19 cellular contexts compared by ENCODE assay signal in the genomic region with DNA sequence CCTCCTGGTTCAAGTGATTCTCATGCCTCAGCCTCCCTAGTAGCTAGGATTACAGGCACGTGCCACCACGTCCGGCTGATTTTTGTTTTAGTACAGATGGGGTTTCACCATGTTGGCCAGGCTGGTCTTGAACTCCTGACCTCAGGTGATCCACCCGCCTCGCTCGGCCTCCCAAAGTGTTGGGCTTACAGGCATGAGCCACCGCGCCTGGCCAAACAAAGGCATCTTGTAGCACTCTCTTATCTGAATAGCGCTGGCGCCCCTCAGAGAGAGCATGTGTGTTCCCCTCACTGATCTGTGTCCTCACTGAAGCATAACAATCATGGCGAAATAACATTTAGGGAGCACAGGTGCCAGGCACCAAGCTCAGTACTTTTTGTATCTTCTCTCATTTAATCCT. TPM values are rescaled to one million over a fixed set of nuclear protein-coding genes. Genes with fewer than 3 reads are reported as not detected.
DNase-seq lines count a peak whose midpoint lies in the region; ATAC-seq and TF ChIP-seq lines count a peak whose summit lies in the region.
"Had no signal": no experiment of that assay in that cellular context is flagged by ENCODE, and none has a peak within 500 bp of the region (broad histone marks: within the 10 kb centered on the region; RNA-seq: fewer than 3 reads in every experiment).

No MANE protein-coding gene starts in this region.

- H3K36me3 ChIP-seq in gastroesophageal sphincter (no peaks in the 10 kb centered on the region), thyroid gland (no peaks in the 10 kb centered on the region)

- no peak overlapping the region for H3K4me3 ChIP-seq in gastroesophageal sphincter
- no peak overlapping the region for H3K4me3 ChIP-seq in thyroid gland (replicated peaks in 1 of 3)
- H3K4me3 ChIP-seq: A549, SK-N-MC had no signal

- no peak for ATAC-seq in Right ventricle myocardium inferior
- ATAC-seq in left cardiac atrium = no peak
- ATAC-seq in gastroesophageal sphincter = no peak
- ATAC-seq: A549 had no signal

- TF ChIP-seq CTCF in VCaP (conservative IDR thresholded peaks at IDR 0.05) = no peak
- no peak for TF ChIP-seq CTCF in gastroesophageal sphincter (IDR thresholded peaks at IDR 0.05)
- TF ChIP-seq CTCF in thyroid gland (IDR thresholded peaks at IDR 0.05) = no peak

- TF ChIP-seq POLR2A in gastroesophageal sphincter (IDR thresholded peaks at IDR 0.05) (no peak), thyroid gland (IDR thresholded peaks at IDR 0.05) (no peak)

- WGBS in gastroesophageal sphincter (ENCODE audit: low coverage in 1 of 2), 2 donors = 97 to 100% methylated on average over 3 to 9 of the region's 11 CpGs
- WGBS in thyroid gland, 2 donors = 89 to 94% methylated on average over 11 of the region's 11 CpGs

- peak; percentile 60 for DNase-seq in Right ventricle myocardium inferior (ENCODE audit: missing footprints)
- no peak for DNase-seq in left cardiac atrium
- DNase-seq in thyroid gland = peak; percentile 29 to 34
- DNase-seq in DMS153 treated with DMSO at 0.1 percent for 48 hours (lab: John Stamatoyannopoulos, UW; ENCODE audit: unreplicated experiment) = no peak
- no peak for DNase-seq in activated effector memory CD4-positive, alpha-beta T cell treated with anti-CD3 and anti-CD28 coated beads, Interleukin-2, amount 50 U/mL, for 16 hours
- no peak for DNase-seq in MV-4-11 (lab: John Stamatoyannopoulos, UW)
- DNase-seq: DMS79 treated with DMSO at 0.1 percent for 48 hours; IMR-90; NCI-H1436 treated with DMSO at 0.1 percent for 48 hours; NCI-H2029 treated with DMSO at 0.1 percent for 48 hours; NCI-H510A; NCI-H748 treated with DMSO at 0.1 percent for 48 hours; NK-92 treated with Interleukin-12 subunit alpha and Interleukin-12 subunit beta, amount 100 ng/mL, for 24 hours; Right ventricle myocardium superior had no signal

- intact Hi-C loops in Right ventricle myocardium inferior (cut with DNase I) = no loop called here
- intact Hi-C loops in left cardiac atrium (cut with DNase I) = no loop called here
- intact Hi-C loops in thyroid gland (cut with DNase I) = no loop called here

- H3K4me1 ChIP-seq in gastroesophageal sphincter (peaks cover 0 to 78% (median 20%) of the 10 kb centered on the region in 3 donors), thyroid gland (peaks cover 14 to 41% of the 10 kb centered on the region in 2 donors)

- TF ChIP-seq EP300 in gastroesophageal sphincter (IDR thresholded peaks at IDR 0.05) = no peak

- peak overlapping the region; percentile 57; the same call in 1 of the 2 replicates for H3K27ac ChIP-seq in VCaP
- H3K27ac ChIP-seq in gastroesophageal sphincter = peak overlapping the region in 3 of 4 donors; percentile 80 to 84 (median 82)
- no peak overlapping the region for H3K27ac ChIP-seq in thyroid gland
- H3K27ac ChIP-seq: A549, HL-60, SK-N-MC had no signal

- H3K9me3 ChIP-seq in gastroesophageal sphincter (no peaks in the 10 kb centered on the region), thyroid gland (no peaks in the 10 kb centered on the region)
- H3K9me3 ChIP-seq: A549 had no signal

- H3K27me3 ChIP-seq in gastroesophageal sphincter (peaks cover 5% of the 10 kb centered on the region), thyroid gland (no peaks in the 10 kb centered on the region)

RNA-seq across cellular contexts. Expression of gene DAGLA, which starts 7.2 kb away (rescaled TPM):
- 4.3 TPM for total RNA-seq in Right ventricle myocardium inferior
- total RNA-seq in left cardiac atrium = 1 to 10 TPM; 4.1 to 5.0 TPM
- total RNA-seq in gastroesophageal sphincter = 1 to 10 TPM; 1.5 to 5.6 (median 3.4) TPM
- total RNA-seq in thyroid gland = 1 to 10 TPM; 1.7 to 2.8 (median 1.9) TPM

Comparison
In these comparisons a context has a peak if more than half of its experiments do, and no peak if none do; other contexts are left out.
1. DNase-seq: peak in Right ventricle myocardium inferior (single experiment) and thyroid gland (2 of 2); none in left cardiac atrium (single experiment), DMS153 treated with DMSO at 0.1 percent for 48 hours (single experiment), activated effector memory CD4-positive, alpha-beta T cell treated with anti-CD3 and anti-CD28 coated beads, Interleukin-2, amount 50 U/mL, for 16 hours (single experiment) and MV-4-11 (single experiment).
2. H3K27ac ChIP-seq: peak in VCaP (single experiment) and gastroesophageal sphincter (3 of 4); none in thyroid gland (0 of 3).